1 cellular context compared by ENCODE assay signal in genomic region chr15:79432345-79433311, GRCh38.
TF ChIP-seq lines count a peak whose summit lies in the region.

No MANE protein-coding gene starts in this region.

TF ChIP-seq in GM12878, 131 proteins besides CTCF, POLR2A, EP300 and RAD21 (continued from another document):
- no peak for TF ChIP-seq RELB (IDR thresholded peaks at IDR 0.05; ENCODE audit: low read depth)
- no peak for TF ChIP-seq MEF2B (IDR thresholded peaks at IDR 0.05; ENCODE audit: partially characterized antibody, poor library complexity, severe bottlenecking)
- TF ChIP-seq CEBPZ (IDR thresholded peaks at IDR 0.05; ENCODE audit: low read depth, low read length): no peak
- TF ChIP-seq KLF5 (IDR thresholded peaks at IDR 0.05; ENCODE audit: partially characterized antibody): no peak
- no peak for TF ChIP-seq ZZZ3 (IDR thresholded peaks at IDR 0.05; ENCODE audit: control insufficient read depth, insufficient read length, low read depth)
- TF ChIP-seq CHD1 (IDR thresholded peaks at IDR 0.05; ENCODE audit: low read depth, low read length): no peak
- no peak for TF ChIP-seq ZNF384 (IDR thresholded peaks at IDR 0.05; ENCODE audit: borderline replicate concordance, low read depth, low read length)
- no peak for TF ChIP-seq CEBPB (IDR thresholded peaks at IDR 0.05; ENCODE audit: borderline replicate concordance in 1 of 2, low read depth in 2 of 2, low read length in 2 of 2)
- TF ChIP-seq BMI1 (IDR thresholded peaks at IDR 0.05; ENCODE audit: borderline replicate concordance): no peak
- no peak for TF ChIP-seq FOXM1 (IDR thresholded peaks at IDR 0.05; ENCODE audit: low read depth, low read length)
- TF ChIP-seq CBX5 (IDR thresholded peaks at IDR 0.05; ENCODE audit: low read depth): no peak
- TF ChIP-seq PAX5 (IDR thresholded peaks at IDR 0.05; ENCODE audit: borderline replicate concordance, low read depth, low read length): no peak
